In genomic region chr7:65080799-65081651, GRCh38 we compare ENCODE assay signal across 8 cellular contexts.
DNase-seq lines count a peak whose midpoint lies in the region; ATAC-seq and TF ChIP-seq lines count a peak whose summit lies in the region.
"Not testable (repeated sequence)": the region's sequence is repeated elsewhere in the genome, so short reads cannot be mapped to it uniquely, and the experiment has no call there.

No MANE protein-coding gene starts in this region.

- not testable (repeated sequence) for TF ChIP-seq CTCF in omental fat pad (IDR thresholded peaks at IDR 0.05); suprapubic skin (IDR thresholded peaks at IDR 0.05)

- peak overlapping the region; percentile 85 for H3K4me3 Mint-ChIP-seq in activated naive CD8-positive, alpha-beta T cell treated with anti-CD3 and anti-CD28 coated beads for 36 hours

- H3K4me1 ChIP-seq in suprapubic skin = not testable (repeated sequence)

- peak; percentile 89 for DNase-seq in GM03348 (ENCODE audit: low spot score)
- peak; percentile 87 for DNase-seq in HCEC 1CT
- DNase-seq in MG63 = peak; percentile 90
- DNase-seq in SKM-1 treated with dmso at 0.1 percent for 144 hours (lab: John Stamatoyannopoulos, UW; ENCODE audit: unreplicated experiment) = peak; percentile 58
- DNase-seq in activated naive CD8-positive, alpha-beta T cell treated with anti-CD3 and anti-CD28 coated beads for 36 hours = peak; percentile 90
- DNase-seq in glomerular visceral epithelial cell (ENCODE audit: extremely low spot score) = peak; percentile 89
- DNase-seq in omental fat pad (ENCODE audit: low spot score) = peak; percentile 95
- peak; percentile 91 to 98 for DNase-seq in suprapubic skin (ENCODE audit: low spot score in 2 of 2)

- not testable (repeated sequence) for TF ChIP-seq EP300 in suprapubic skin (IDR thresholded peaks at IDR 0.05)

- WGBS in suprapubic skin = 2% methylated on average over 12 of the region's 53 CpGs

- peak overlapping the region; percentile 79 for H3K27ac ChIP-seq in suprapubic skin

- peak overlapping the region; percentile 87 for H3K27ac Mint-ChIP-seq in activated naive CD8-positive, alpha-beta T cell treated with anti-CD3 and anti-CD28 coated beads for 36 hours

- not testable (repeated sequence) for H3K36me3 ChIP-seq in MG63, suprapubic skin

- peak in 1 of 2 donors; percentile 56 for TF ChIP-seq POLR2A in suprapubic skin (IDR thresholded peaks at IDR 0.05)

- not testable (repeated sequence) for H3K4me1 Mint-ChIP-seq in activated naive CD8-positive, alpha-beta T cell treated with anti-CD3 and anti-CD28 coated beads for 36 hours

- not testable (repeated sequence) for H3K36me3 Mint-ChIP-seq in activated naive CD8-positive, alpha-beta T cell treated with anti-CD3 and anti-CD28 coated beads for 36 hours

- H3K9me3 Mint-ChIP-seq in activated naive CD8-positive, alpha-beta T cell treated with anti-CD3 and anti-CD28 coated beads for 36 hours = not testable (repeated sequence)

- H3K27me3 Mint-ChIP-seq in activated naive CD8-positive, alpha-beta T cell treated with anti-CD3 and anti-CD28 coated beads for 36 hours = not testable (repeated sequence)

- peak; percentile 98 for ATAC-seq in omental fat pad (ENCODE audit: low FRiP score)

- not testable (repeated sequence) for H3K27me3 ChIP-seq in MG63, suprapubic skin

- H3K4me3 ChIP-seq in MG63 (peak overlapping the region; percentile 57), suprapubic skin (peak overlapping the region; percentile 74)

- not testable (repeated sequence) for H3K9me3 ChIP-seq in MG63, suprapubic skin

Comparison
In these comparisons a context has a peak if more than half of its experiments do, and no peak if none do; other contexts are left out.
1. Peak in every context shown above with its lines: DNase-seq, ATAC-seq, H3K4me3 ChIP-seq and H3K27ac ChIP-seq.